Comparison of ENCODE assay signal across 8 cellular contexts in the genomic region with DNA sequence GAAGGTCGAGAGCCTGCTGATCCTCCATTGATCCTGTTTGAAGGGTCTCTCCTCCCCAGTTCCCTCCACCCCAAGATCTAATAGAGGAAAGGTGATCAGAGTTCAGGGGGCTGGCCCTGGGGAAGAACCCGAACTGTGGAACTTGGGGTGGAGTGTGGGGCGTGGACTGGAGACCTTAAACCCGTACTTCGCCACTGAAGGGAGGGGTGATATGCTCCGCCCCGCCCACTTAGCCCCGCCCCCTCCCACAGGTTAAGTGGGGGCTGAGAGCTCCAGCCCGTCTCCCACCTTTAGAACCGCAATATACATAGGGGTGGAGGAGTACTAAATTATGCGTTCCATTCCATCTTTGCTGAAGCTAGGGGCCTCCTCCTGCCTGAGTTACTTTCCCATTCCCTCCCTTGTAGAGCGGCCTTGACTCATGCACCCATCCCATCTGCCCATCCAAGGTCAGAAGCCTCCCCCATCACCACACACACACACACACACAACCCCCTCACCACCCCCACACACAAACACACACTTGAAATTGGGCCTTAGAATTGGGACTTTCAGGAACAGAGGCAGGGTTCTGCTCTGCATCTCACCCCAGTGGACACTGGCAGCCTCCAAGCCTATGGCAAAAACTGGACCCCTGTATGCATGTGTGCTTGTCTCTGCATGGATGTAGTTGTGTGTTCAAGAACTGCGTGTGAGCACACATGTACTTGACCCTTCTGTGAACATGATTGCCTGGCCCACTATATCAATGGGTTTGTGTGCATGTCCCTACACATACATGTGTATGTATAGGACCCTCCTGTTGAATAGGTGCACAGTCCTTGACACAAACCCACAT. TPM values are rescaled to one million over a fixed set of nuclear protein-coding genes. Genes with fewer than 3 reads are reported as not detected.
DNase-seq lines count a peak whose midpoint lies in the region; ATAC-seq, FAIRE-seq and TF ChIP-seq lines count a peak whose summit lies in the region.

No MANE protein-coding gene starts in this region.

- peak overlapping the region; percentile 89 to 99 for H3K4me2 ChIP-seq in H1 (ENCODE audit: insufficient read depth in 1 of 2, low read depth in 2 of 2, low read length in 2 of 2)

- H3K9ac ChIP-seq in H1 (replicated peaks in 1 of 4; ENCODE audit: extremely low read depth in 1 of 4, low read depth in 3 of 4, low read length in 3 of 4) = peak overlapping the region in 2 of 4 experiments; percentile 10 to 20; a peak in 2 of 7 replicates

- POLR2A ChIA-PET in GM10248 (lab: Yijun Ruan, JAX) (no interaction called here), T-cell (lab: Charles Lee) (no interaction called here), H1 (lab: Charles Lee; ENCODE audit: partially characterized antibody) (interaction anchor here (0.7 to 6.0 kb wide), 5 partner anchors 9 to 36 kb away, joined by 3 to 38 read pairs (median 3); no protein-coding TSS in a partner anchor)

- no peak overlapping the region for H2BK120ac ChIP-seq in H1 (replicated peaks; ENCODE audit: low read depth, low read length)

- no peak overlapping the region for H2BK20ac ChIP-seq in H1 (ENCODE audit: low read length)

- H3K56ac ChIP-seq in H1 (replicated peaks; ENCODE audit: insufficient read length, low read depth, low read length) = no peak overlapping the region

- 26% methylated on average over 13 of the region's 13 CpGs; no CpG with 5 or more reads in 1 of the 2 experiments for whole genome bisulfite sequencing in H1 (ENCODE audit: extremely low coverage in 1 of 2, insufficient coverage in 1 of 2, insufficient read length in 1 of 2, insufficient replicate concordance in 2 of 2, low coverage in 1 of 2, low lambda C conversion rate in 2 of 2, missing lambda C conversion rate in 1 of 2), 2 experiments

- H3K79me1 ChIP-seq in H1 (ENCODE audit: low read depth, low read length) = no peaks in the 10 kb centered on the region

- no peak for TF ChIP-seq POLR2A in H1 (IDR thresholded peaks at IDR 0.05; ENCODE audit: control extremely low read depth in 1 of 2, low read depth in 2 of 2, low read length in 2 of 2)

- peaks cover 7 to 19% (median 10%) of the 10 kb centered on the region in 4 experiments for H3K4me1 ChIP-seq in H1 (replicated peaks in 1 of 4; ENCODE audit: control insufficient read depth in 3 of 4, insufficient read depth in 4 of 4, low read length in 3 of 4)

- no peaks in the 10 kb centered on the region for H3K36me3 ChIP-seq in H1 (ENCODE audit: control insufficient read depth in 2 of 4, insufficient read depth in 4 of 4, low read length in 3 of 4)

- no peak overlapping the region for H2AK5ac ChIP-seq in H1 (ENCODE audit: low read depth, low read length)

- no peak for TF ChIP-seq CTCF in GM10248 (IDR thresholded peaks at IDR 0.05; ENCODE audit: control extremely low read depth, extremely low read depth, low read depth, missing control alignments)
- no peak for TF ChIP-seq CTCF in H1 (IDR thresholded peaks at IDR 0.05; ENCODE audit: control extremely low read depth in 1 of 3, insufficient read depth in 1 of 3, low read depth in 1 of 3, low read length in 3 of 3)

- no peak overlapping the region for H4K8ac ChIP-seq in H1 (ENCODE audit: extremely low read depth, insufficient read depth, low read length)

- no peak overlapping the region for H4K5ac ChIP-seq in H1 (ENCODE audit: insufficient read length, low read depth, low read length)

- CTCF ChIA-PET in GM10248 (lab: Yijun Ruan, JAX) (interaction anchor here (1.1 to 2.4 kb wide), 5 partner anchors 12 to 56 kb away, joined by 3 to 7 read pairs (median 6); no protein-coding TSS in a partner anchor), T-cell (lab: Charles Lee) (no interaction called here), H1 (lab: Charles Lee; ENCODE audit: partially characterized antibody) (interaction anchor here (0.6 to 5.4 kb wide), 10 partner anchors 12 to 81 kb away, joined by 3 to 32 read pairs (median 5); a partner anchor contains a TSS)

- FAIRE-seq in H1 (lab: Jason Lieb, UNC) = no peak

- peaks cover 0 to 3% (median 1%) of the 10 kb centered on the region in 4 experiments; a peak in 1 of 7 replicates for H3K27me3 ChIP-seq in H1 (replicated peaks in 1 of 4; ENCODE audit: control insufficient read depth in 3 of 4, extremely low read depth in 1 of 4, insufficient read depth in 3 of 4, low read length in 3 of 4)

- TF ChIP-seq EP300 in H1 (IDR thresholded peaks at IDR 0.05; ENCODE audit: borderline replicate concordance in 1 of 2, low read depth in 2 of 2, low read length in 2 of 2) = no peak

- no peaks in the 10 kb centered on the region for H3K79me2 ChIP-seq in H1 (ENCODE audit: control insufficient read depth in 1 of 2, insufficient read depth in 2 of 2, low read length in 2 of 2)

- no peaks in the 10 kb centered on the region for H3K36me3 Mint-ChIP-seq in T-cell
- no peaks in the 10 kb centered on the region for H3K36me3 Mint-ChIP-seq in naive B cell

- H3K27ac Mint-ChIP-seq in T-cell (peak overlapping the region in 1 of 2 donors; percentile 39), naive B cell (peak overlapping the region in 1 of 6 donors; percentile 54)

- peaks cover 9% of the 10 kb centered on the region for H3K23me2 ChIP-seq in H1 (ENCODE audit: low read depth, low read length)

- H4K20me1 ChIP-seq in H1 (replicated peaks in 1 of 2; ENCODE audit: control insufficient read depth in 1 of 2, insufficient read depth in 2 of 2, low read length in 2 of 2) = peaks cover 0 to 5% of the 10 kb centered on the region in 2 experiments

- ATAC-seq in T-cell (replicated peaks in 1 of 4) (peak in 1 of 4 experiments; percentile 68), naive B cell (ENCODE audit: low read depth in 2 of 2) (peak; percentile 29 to 40), GM18858 (IDR thresholded peaks at IDR 0.05; ENCODE audit: unreplicated experiment) (no peak), GM18511 (IDR thresholded peaks at IDR 0.05; ENCODE audit: unreplicated experiment) (no peak)

- H3K27me3 Mint-ChIP-seq in T-cell = peaks cover 0 to 4% of the 10 kb centered on the region in 2 donors
- H3K27me3 Mint-ChIP-seq in naive B cell = peaks cover 0 to 5% (median 0%) of the 10 kb centered on the region in 3 donors

- DNase-seq in GM10248 (ENCODE audit: extremely low spot score) (peak; percentile 56), T-cell (peak in 25 of 34 experiments; percentile 14 to 48 (median 26)), H1 (ENCODE audit: low read depth in 1 of 2, low spot score in 2 of 2) (peak in 1 of 2 experiments; percentile 73), naive B cell (peak; percentile 29), COR-L47 (lab: John Stamatoyannopoulos, UW) (no peak), globus pallidus (ENCODE audit: low spot score) (no peak)

- no peak overlapping the region for H3K14ac ChIP-seq in H1 (ENCODE audit: insufficient read length)

- H3K4me3 Mint-ChIP-seq in T-cell = peak overlapping the region; percentile 46 to 70 (median 58)
- peak overlapping the region; percentile 61 to 87 (median 76) for H3K4me3 Mint-ChIP-seq in naive B cell

- no peak overlapping the region for H2BK5ac ChIP-seq in H1 (ENCODE audit: low read depth, low read length)

- TF ChIP-seq RAD21 in H1 (IDR thresholded peaks at IDR 0.05 in 1 of 2, conservative IDR thresholded peaks at IDR 0.05 in 1 of 2; ENCODE audit: low read depth in 2 of 2, low read length in 2 of 2) = no peak

- H3K23ac ChIP-seq in H1 (ENCODE audit: insufficient read length) = no peak overlapping the region

- peak overlapping the region; percentile 67 to 97 (median 72) for H3K4me3 ChIP-seq in H1 (ENCODE audit: extremely low read depth in 1 of 4, insufficient read depth in 2 of 4, low read depth in 3 of 4, low read length in 4 of 4)

- no peak overlapping the region for H2BK15ac ChIP-seq in H1 (ENCODE audit: low read length)

- H2BK12ac ChIP-seq in H1 (ENCODE audit: low read depth, low read length) = no peak overlapping the region

- no peak overlapping the region for H3K27ac ChIP-seq in H1 (ENCODE audit: low read depth, low read length)

- H3K18ac ChIP-seq in H1 (ENCODE audit: extremely low read depth, low read length) = no peak overlapping the region

- no peaks in the 10 kb centered on the region for H3K9me3 Mint-ChIP-seq in T-cell
- H3K9me3 Mint-ChIP-seq in naive B cell = peaks cover 0 to 2% (median 0%) of the 10 kb centered on the region in 7 donors

- H3K4me1 Mint-ChIP-seq in T-cell (peaks cover 8 to 18% (median 12%) of the 10 kb centered on the region in 3 donors), naive B cell (peaks cover 10 to 18% (median 16%) of the 10 kb centered on the region in 3 donors)

- no peaks in the 10 kb centered on the region for H3K9me3 ChIP-seq in H1 (ENCODE audit: insufficient read depth in 2 of 2, low read depth in 1 of 2, low read length in 1 of 2)

- peak overlapping the region; percentile 93 for H2AFZ ChIP-seq in H1 (ENCODE audit: low read length)

- H3K4ac ChIP-seq in H1 (replicated peaks; ENCODE audit: insufficient read length, low read depth, low read length) = no peak overlapping the region

- H4K91ac ChIP-seq in H1 (replicated peaks; ENCODE audit: insufficient read length, low read length) = no peak overlapping the region

RNA-seq across cellular contexts. Expression of a gene that starts 1.0 kb away (rescaled TPM):
- 1 to 10 TPM; 1.1 to 2.8 (median 1.4) TPM for total RNA-seq in T-cell
- 7.1 and 7.6 TPM in 2 replicates for total RNA-seq in H1 (2021; fragmentation: NEBNext Ultra II Directional; extraction: Animal tissue kit (Norgen Biotek cat#: 25700))
- polyA plus RNA-seq in H1 (2011; rRNA removed) = 18.2 and 20.3 TPM in 2 replicates
- polyA plus RNA-seq in H1 (2011; cell fraction: cytosol; rRNA removed) = 8.5 TPM
- 28.3 TPM for polyA plus RNA-seq in H1 (2011; cell fraction: nucleus; rRNA removed)
- 11.4 to 18.5 TPM (median 14.5 TPM) in 4 replicates for polyA plus RNA-seq in H1 (2012, experiment 1 of 2)
- polyA plus RNA-seq in H1 (2012, experiment 2 of 2) = 15.5 TPM
- polyA plus RNA-seq in H1 (2013, experiment 1 of 2) = 14.4 TPM
- 14.8 TPM for polyA plus RNA-seq in H1 (2013, experiment 2 of 2)
- 11.7 and 17.1 TPM in 2 replicates for polyA minus RNA-seq in H1 (2011; rRNA and poly(A)+ RNA removed)
- polyA minus RNA-seq in H1 (2011; cell fraction: cytosol; rRNA and poly(A)+ RNA removed) = 7.2 TPM
- 9.2 TPM for polyA minus RNA-seq in H1 (2011; cell fraction: nucleus; rRNA and poly(A)+ RNA removed)
- polyA plus RNA-seq in naive B cell (ENCODE audit: low read depth in 6 of 6) = not detected

RNA-seq across cellular contexts. Expression of a gene that starts 17.0 kb away (rescaled TPM):
- 10 to 100 TPM; 36.2 to 67.6 (median 60.4) TPM for total RNA-seq in T-cell
- 74.1 and 80.9 TPM in 2 replicates for total RNA-seq in H1 (2021; fragmentation: NEBNext Ultra II Directional; extraction: Animal tissue kit (Norgen Biotek cat#: 25700))
- polyA plus RNA-seq in H1 (2011; rRNA removed) (149 and 171 TPM in 2 replicates), naive B cell (ENCODE audit: low read depth in 6 of 6) (100 to 1,000 TPM in 4 of 6 donors, 10 to 100 TPM in 2; 74.4 to 125 (median 113) TPM)
- 140 TPM for polyA plus RNA-seq in H1 (2011; cell fraction: cytosol; rRNA removed)
- 169 TPM for polyA plus RNA-seq in H1 (2011; cell fraction: nucleus; rRNA removed)
- polyA plus RNA-seq in H1 (2012, experiment 1 of 2) = 72.3 to 110 TPM (median 101 TPM) in 4 replicates
- polyA plus RNA-seq in H1 (2012, experiment 2 of 2) = 122 TPM
- polyA plus RNA-seq in H1 (2013, experiment 1 of 2) = 93.1 TPM
- polyA plus RNA-seq in H1 (2013, experiment 2 of 2) = 84.8 TPM
- polyA minus RNA-seq in H1 (2011; rRNA and poly(A)+ RNA removed) = 29.0 and 35.6 TPM in 2 replicates
- 49.4 TPM for polyA minus RNA-seq in H1 (2011; cell fraction: cytosol; rRNA and poly(A)+ RNA removed)
- polyA minus RNA-seq in H1 (2011; cell fraction: nucleus; rRNA and poly(A)+ RNA removed) = 46.7 TPM

RNA-seq across cellular contexts. Expression of a gene that starts 17.0 kb away (rescaled TPM):
- total RNA-seq in T-cell = 10 to 100 TPM in 3 of 5 donors, 1 to 10 TPM in 2; 5.3 to 20.2 (median 16.9) TPM
- total RNA-seq in H1 (2021; fragmentation: NEBNext Ultra II Directional; extraction: Animal tissue kit (Norgen Biotek cat#: 25700)) = 32.5 and 34.9 TPM in 2 replicates
- polyA plus RNA-seq in H1 (2011; rRNA removed) (15.4 TPM in 2 replicates), naive B cell (ENCODE audit: low read depth in 6 of 6) (10 to 100 TPM in 2 of 6 donors, 1 to 10 TPM in 3, not detected in 1; 5.5 to 13.3 (median 8.1) TPM)
- 18.2 TPM for polyA plus RNA-seq in H1 (2011; cell fraction: cytosol; rRNA removed)
- 18.3 TPM for polyA plus RNA-seq in H1 (2011; cell fraction: nucleus; rRNA removed)
- 27.7 to 35.2 TPM (median 32.6 TPM) in 4 replicates for polyA plus RNA-seq in H1 (2012, experiment 1 of 2)
- polyA plus RNA-seq in H1 (2012, experiment 2 of 2) = 9.5 TPM
- polyA plus RNA-seq in H1 (2013, experiment 1 of 2) = 17.1 TPM
- 16.0 TPM for polyA plus RNA-seq in H1 (2013, experiment 2 of 2)
- polyA minus RNA-seq in H1 (2011; rRNA and poly(A)+ RNA removed) = 29.8 and 30.7 TPM in 2 replicates
- polyA minus RNA-seq in H1 (2011; cell fraction: cytosol; rRNA and poly(A)+ RNA removed) = 8.3 TPM
- polyA minus RNA-seq in H1 (2011; cell fraction: nucleus; rRNA and poly(A)+ RNA removed) = 17.7 TPM

RNA-seq across cellular contexts. Expression of a gene that starts 29.3 kb away (rescaled TPM):
- 10 to 100 TPM; 16.4 to 39.5 (median 35.4) TPM for total RNA-seq in T-cell
- total RNA-seq in H1 (2021; fragmentation: NEBNext Ultra II Directional; extraction: Animal tissue kit (Norgen Biotek cat#: 25700)) = 75.7 and 79.3 TPM in 2 replicates
- polyA plus RNA-seq in H1 (2011; rRNA removed) (99.5 and 161 TPM in 2 replicates), naive B cell (ENCODE audit: low read depth in 6 of 6) (10 to 100 TPM in 5 of 6 donors, 1 to 10 TPM in 1; 2.2 to 21.5 (median 13.2) TPM)
- 84.1 TPM for polyA plus RNA-seq in H1 (2011; cell fraction: cytosol; rRNA removed)
- polyA plus RNA-seq in H1 (2011; cell fraction: nucleus; rRNA removed) = 198 TPM
- polyA plus RNA-seq in H1 (2012, experiment 1 of 2) = 34.9 to 80.3 TPM (median 70.1 TPM) in 4 replicates
- 71.2 TPM for polyA plus RNA-seq in H1 (2012, experiment 2 of 2)
- 61.8 TPM for polyA plus RNA-seq in H1 (2013, experiment 1 of 2)
- polyA plus RNA-seq in H1 (2013, experiment 2 of 2) = 57.5 TPM
- polyA minus RNA-seq in H1 (2011; rRNA and poly(A)+ RNA removed) = 25.8 and 26.7 TPM in 2 replicates
- polyA minus RNA-seq in H1 (2011; cell fraction: cytosol; rRNA and poly(A)+ RNA removed) = 45.7 TPM
- 51.4 TPM for polyA minus RNA-seq in H1 (2011; cell fraction: nucleus; rRNA and poly(A)+ RNA removed)

RNA-seq across cellular contexts. Expression of a gene that starts 57.5 kb away (rescaled TPM):
- 10 to 100 TPM; 20.0 to 43.0 (median 31.3) TPM for total RNA-seq in T-cell
- total RNA-seq in H1 (2021; fragmentation: NEBNext Ultra II Directional; extraction: Animal tissue kit (Norgen Biotek cat#: 25700)) = 20.1 and 20.9 TPM in 2 replicates
- polyA plus RNA-seq in H1 (2011; rRNA removed) (4.0 and 5.5 TPM in 2 replicates), naive B cell (ENCODE audit: low read depth in 6 of 6) (10 to 100 TPM in 3 of 6 donors, 1 to 10 TPM in 3; 5.8 to 17.0 (median 10.7) TPM)
- polyA plus RNA-seq in H1 (2011; cell fraction: cytosol; rRNA removed) = 6.3 TPM
- 6.2 TPM for polyA plus RNA-seq in H1 (2011; cell fraction: nucleus; rRNA removed)
- 6.6 to 10.9 TPM (median 8.4 TPM) in 4 replicates for polyA plus RNA-seq in H1 (2012, experiment 1 of 2)
- 1.0 TPM for polyA plus RNA-seq in H1 (2012, experiment 2 of 2)
- 10.3 TPM for polyA plus RNA-seq in H1 (2013, experiment 1 of 2)
- polyA plus RNA-seq in H1 (2013, experiment 2 of 2) = 10.3 TPM
- polyA minus RNA-seq in H1 (2011; rRNA and poly(A)+ RNA removed) = 10.0 and 10.7 TPM in 2 replicates
- 13.1 TPM for polyA minus RNA-seq in H1 (2011; cell fraction: cytosol; rRNA and poly(A)+ RNA removed)
- 38.1 TPM for polyA minus RNA-seq in H1 (2011; cell fraction: nucleus; rRNA and poly(A)+ RNA removed)

Comparison
In these comparisons a context has a peak if more than half of its experiments do, and no peak if none do; other contexts are left out.
1. DNase-seq: peak in GM10248 (single experiment), T-cell (25 of 34) and naive B cell (single experiment); none in COR-L47 (single experiment) and globus pallidus (single experiment).
2. ATAC-seq: peak in naive B cell (2 of 2); none in GM18858 (single experiment) and GM18511 (single experiment).
3. CTCF ChIA-PET loops: an anchor here in GM10248 (1.1 to 2.4 kb wide) and H1 (0.6 to 5.4 kb wide); none called in T-cell.